1 cellular context compared by ENCODE assay signal in the genomic region with DNA sequence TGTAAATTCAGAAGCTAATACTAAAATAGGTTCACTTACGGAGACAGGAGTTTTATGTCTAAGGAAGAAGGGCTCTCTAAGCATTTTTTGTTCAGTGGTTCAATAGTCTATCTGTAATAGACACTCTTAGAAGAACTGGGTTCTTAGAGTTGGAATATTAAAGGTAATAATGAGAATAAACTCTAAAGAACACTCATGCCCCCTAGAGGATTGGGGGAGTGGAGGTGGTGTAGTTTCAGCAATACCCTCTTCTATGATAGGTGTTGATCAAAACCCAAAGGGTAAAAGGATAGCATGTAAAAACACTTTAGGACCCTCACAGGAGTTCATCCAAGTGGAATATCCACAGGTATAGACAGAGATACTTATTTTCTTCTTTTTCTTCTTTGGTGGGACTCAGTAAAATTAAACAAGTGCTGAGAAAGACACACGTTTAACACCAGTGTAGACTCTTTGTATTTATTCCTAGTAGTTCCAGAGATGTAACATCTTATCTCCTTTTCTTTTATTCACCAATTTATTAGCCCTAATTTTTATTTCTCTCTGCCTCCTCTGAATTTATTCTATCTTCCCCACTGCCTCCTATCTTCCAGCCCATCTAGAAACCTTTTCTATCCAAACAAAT.
TF ChIP-seq lines count a peak whose summit lies in the region.

No MANE protein-coding gene starts in this region.

TF ChIP-seq in SK-N-SH treated with all-trans-retinoic acid at 6 μM for 48 hours, 23 proteins besides CTCF, POLR2A, EP300 and RAD21 (continued from another document):
- TF ChIP-seq ZNF8 (CRISPR knock-in tag; IDR thresholded peaks at IDR 0.05) (no peak), TOX (CRISPR knock-in tag; IDR thresholded peaks at IDR 0.05; ENCODE audit: borderline replicate concordance) (no peak), TCF4 (CRISPR knock-in tag; IDR thresholded peaks at IDR 0.05; ENCODE audit: borderline replicate concordance) (no peak), ESRRG (CRISPR knock-in tag; IDR thresholded peaks at IDR 0.05) (no peak)
- TF ChIP-seq, protein P1, sequence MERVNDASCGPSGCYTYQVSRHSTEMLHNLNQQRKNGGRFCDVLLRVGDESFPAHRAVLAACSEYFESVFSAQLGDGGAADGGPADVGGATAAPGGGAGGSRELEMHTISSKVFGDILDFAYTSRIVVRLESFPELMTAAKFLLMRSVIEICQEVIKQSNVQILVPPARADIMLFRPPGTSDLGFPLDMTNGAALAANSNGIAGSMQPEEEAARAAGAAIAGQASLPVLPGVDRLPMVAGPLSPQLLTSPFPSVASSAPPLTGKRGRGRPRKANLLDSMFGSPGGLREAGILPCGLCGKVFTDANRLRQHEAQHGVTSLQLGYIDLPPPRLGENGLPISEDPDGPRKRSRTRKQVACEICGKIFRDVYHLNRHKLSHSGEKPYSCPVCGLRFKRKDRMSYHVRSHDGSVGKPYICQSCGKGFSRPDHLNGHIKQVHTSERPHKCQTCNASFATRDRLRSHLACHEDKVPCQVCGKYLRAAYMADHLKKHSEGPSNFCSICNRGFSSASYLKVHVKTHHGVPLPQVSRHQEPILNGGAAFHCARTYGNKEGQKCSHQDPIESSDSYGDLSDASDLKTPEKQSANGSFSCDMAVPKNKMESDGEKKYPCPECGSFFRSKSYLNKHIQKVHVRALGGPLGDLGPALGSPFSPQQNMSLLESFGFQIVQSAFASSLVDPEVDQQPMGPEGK (CRISPR knock-in tag; IDR thresholded peaks at IDR 0.05; ENCODE audit: borderline replicate concordance) = no peak
